ENCODE assay signal across 10 cellular contexts in the genomic region with DNA sequence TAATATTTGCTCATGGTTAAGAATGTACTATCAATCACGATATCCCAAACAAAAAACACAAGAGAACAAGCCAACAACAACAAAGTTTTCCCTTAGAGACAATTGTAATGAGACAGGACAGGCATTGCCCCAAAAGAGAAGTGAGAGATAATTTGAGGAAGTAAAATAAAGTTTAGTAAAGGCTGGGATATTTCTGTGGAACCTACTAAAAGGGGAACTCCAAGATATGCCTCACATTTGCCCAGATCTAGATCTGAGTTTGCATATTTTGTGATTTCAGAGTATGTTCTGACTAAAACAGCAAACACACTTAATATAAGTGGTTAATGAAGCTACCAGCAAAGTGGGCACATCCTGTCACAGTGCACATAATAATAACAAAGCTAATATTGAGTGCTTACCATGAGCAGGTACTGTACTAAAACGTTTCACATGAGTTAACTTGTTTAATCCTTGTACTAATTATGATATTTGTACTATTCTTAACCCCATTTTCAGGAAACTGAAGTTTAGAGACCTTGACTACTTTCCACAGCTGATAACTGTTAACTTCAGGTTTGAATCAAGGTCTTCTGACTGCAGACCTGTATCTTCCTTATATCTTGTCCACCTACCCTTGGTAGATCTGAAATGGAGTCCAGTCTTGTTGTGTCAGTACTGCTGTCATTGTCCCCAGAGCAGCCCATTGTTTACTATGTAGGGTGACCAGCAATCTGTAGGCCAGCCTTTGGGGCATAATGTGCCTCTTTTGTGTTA. TPM values are rescaled to one million over a fixed set of nuclear protein-coding genes. Genes with fewer than 3 reads are reported as not detected.
DNase-seq lines count a peak whose midpoint lies in the region; ATAC-seq, FAIRE-seq and TF ChIP-seq lines count a peak whose summit lies in the region.
"Had no signal": no experiment of that assay in that cellular context is flagged by ENCODE, and none has a peak within 500 bp of the region (broad histone marks: within the 10 kb centered on the region; RNA-seq: fewer than 3 reads in every experiment).

No MANE protein-coding gene starts in this region.

- CTCF ChIA-PET in K562 (lab: Yijun Ruan, JAX; ENCODE audit: low intra/inter-chr PET ratio) = interaction anchor here (0.6 kb wide), 1 partner anchor 49 kb away, joined by 4 read pairs; no protein-coding TSS in a partner anchor

- in situ Hi-C loops in K562 (cut with MboI) = no loop called here

- ATAC-seq in GM19397 (IDR thresholded peaks at IDR 0.05; ENCODE audit: unreplicated experiment) = peak; percentile 91
- peak; percentile 93 for ATAC-seq in HG03196 (IDR thresholded peaks at IDR 0.05; ENCODE audit: unreplicated experiment)
- ATAC-seq in K562 = no peak

- no peak overlapping the region for H3K9ac ChIP-seq in K562 (ENCODE audit: insufficient read depth in 1 of 2, low read depth in 2 of 2, low read length in 2 of 2)

- no peak for TF ChIP-seq RAD21 in K562 (CRISPR knock-in tag; conservative IDR thresholded peaks at IDR 0.05 in 1 of 2, IDR thresholded peaks at IDR 0.05 in 1 of 2)

- H3K4me3 ChIP-seq in AG10803 (ENCODE audit: low read length) = no peak overlapping the region
- no peak overlapping the region for H3K4me3 ChIP-seq in K562
- H3K4me3 ChIP-seq: testis had no signal

- TF ChIP-seq EP300 in K562 (IDR thresholded peaks at IDR 0.05; ENCODE audit: low read length) = no peak

- DNase-seq in AG10803 (ENCODE audit: low read depth) = peak; percentile 67
- no peak for DNase-seq in K562 (ENCODE audit: extremely low read depth in 1 of 4, low spot score in 3 of 4)
- DNase-seq in activated naive CD4-positive, alpha-beta T cell (lab: John Stamatoyannopoulos, UW) = no peak
- no peak for DNase-seq in epidermal melanocyte (ENCODE audit: insufficient read length, low spot score)
- no peak for DNase-seq in erythroblast (lab: John Stamatoyannopoulos, UW)
- no peak for DNase-seq in NCI-H1092 treated with DMSO at 0.1 percent for 48 hours (lab: John Stamatoyannopoulos, UW)
- DNase-seq: NCI-H2171 treated with DMSO at 0.1 percent for 48 hours, testis had no signal

- TF ChIP-seq POLR2A in K562 (conservative IDR thresholded peaks at IDR 0.05) = no peak
- TF ChIP-seq POLR2A in erythroblast (IDR thresholded peaks at IDR 0.05; ENCODE audit: low read length) = no peak

- H3K27ac ChIP-seq in K562 (ENCODE audit: extremely low read depth, low read depth, low read length) = no peak overlapping the region
- H3K27ac ChIP-seq: testis had no signal

- no peaks in the 10 kb centered on the region for H3K36me3 ChIP-seq in K562 (ENCODE audit: control insufficient read depth, insufficient read depth, low read length)

- no peaks in the 10 kb centered on the region for H3K27me3 ChIP-seq in K562 (ENCODE audit: control insufficient read depth in 2 of 2, insufficient read depth in 2 of 2, low read length in 2 of 2)
- H3K27me3 ChIP-seq: testis had no signal

- no peak for FAIRE-seq in K562 (lab: Jason Lieb, UNC)

- no peaks in the 10 kb centered on the region for H3K79me2 ChIP-seq in K562 (ENCODE audit: control insufficient read depth, insufficient read depth, low read length)

- no peaks in the 10 kb centered on the region for H3K9me1 ChIP-seq in K562 (ENCODE audit: control insufficient read depth, insufficient read depth, low read length)

- no peak overlapping the region for H3K4me2 ChIP-seq in K562 (ENCODE audit: insufficient read depth, low read length)

- H3K4me1 ChIP-seq in K562 (replicated peaks in 1 of 2; ENCODE audit: control insufficient read depth in 2 of 2, insufficient read depth in 2 of 2, low read length in 2 of 2) = peaks cover 0 to 18% of the 10 kb centered on the region in 2 experiments; a peak in 3 of 5 replicates
- H3K4me1 ChIP-seq: testis had no signal

- WGBS in K562 (ENCODE audit: insufficient coverage, low coverage, missing lambda C conversion rate) = 43% methylated on average over 2 of the region's 2 CpGs

- TF ChIP-seq CTCF in AG10803 (conservative IDR thresholded peaks at IDR 0.05; ENCODE audit: low read length) = no peak
- no peak for TF ChIP-seq CTCF in K562 (IDR thresholded peaks at IDR 0.05 in 2 of 3, conservative IDR thresholded peaks at IDR 0.05 in 1 of 3; ENCODE audit: insufficient read depth in 2 of 3, low read depth in 1 of 3, low read length in 3 of 3)

- peak overlapping the region; percentile 69 for H2AFZ ChIP-seq in K562 (ENCODE audit: low read depth, low read length)

- POLR2A ChIA-PET in K562 (lab: Yijun Ruan, JAX) = interaction anchor here (1.1 kb wide), 1 partner anchor 14 kb away, joined by 3 read pairs; no protein-coding TSS in a partner anchor

- H3K9me3 ChIP-seq in K562 (replicated peaks; ENCODE audit: control insufficient read depth, insufficient read depth, low read depth, low read length) = no peaks in the 10 kb centered on the region
- H3K9me3 ChIP-seq: testis had no signal

- BruUV-seq in K562 (replicated peaks; lab: Mats Ljungman, UMichigan) = no TSS peak

- H4K20me1 ChIP-seq in K562 (replicated peaks; ENCODE audit: control insufficient read depth, insufficient read depth, low read length) = no peaks in the 10 kb centered on the region

- intact Hi-C loops in K562 (cut with micrococcal nuclease) = no loop called here

TF ChIP-seq in K562, 482 proteins besides CTCF, POLR2A, EP300 and RAD21 (continues in another document):
- TF ChIP-seq, protein P1, sequence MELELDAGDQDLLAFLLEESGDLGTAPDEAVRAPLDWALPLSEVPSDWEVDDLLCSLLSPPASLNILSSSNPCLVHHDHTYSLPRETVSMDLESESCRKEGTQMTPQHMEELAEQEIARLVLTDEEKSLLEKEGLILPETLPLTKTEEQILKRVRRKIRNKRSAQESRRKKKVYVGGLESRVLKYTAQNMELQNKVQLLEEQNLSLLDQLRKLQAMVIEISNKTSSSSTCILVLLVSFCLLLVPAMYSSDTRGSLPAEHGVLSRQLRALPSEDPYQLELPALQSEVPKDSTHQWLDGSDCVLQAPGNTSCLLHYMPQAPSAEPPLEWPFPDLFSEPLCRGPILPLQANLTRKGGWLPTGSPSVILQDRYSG (tag; conservative IDR thresholded peaks at IDR 0.05; ENCODE audit: low read depth) = no peak
- TF ChIP-seq TFAM (CRISPR knock-in tag; conservative IDR thresholded peaks at IDR 0.05) (no peak), PHF8 (IDR thresholded peaks at IDR 0.05; ENCODE audit: borderline replicate concordance, low read length) (no peak), ZNF75A (CRISPR knock-in tag; IDR thresholded peaks at IDR 0.05) (no peak), MAZ (CRISPR knock-in tag; conservative IDR thresholded peaks at IDR 0.05 in 1 of 2, IDR thresholded peaks at IDR 0.05 in 1 of 2) (peak in 1 of 2 experiments; percentile 21; a peak in 1 of 4 replicates), SMAD1 (IDR thresholded peaks at IDR 0.05; ENCODE audit: low read depth, low read length, partially characterized antibody) (no peak), KAT2B (IDR thresholded peaks at IDR 0.05; ENCODE audit: low read depth, low read length) (no peak), DIDO1 (tag; IDR thresholded peaks at IDR 0.05; ENCODE audit: low read depth) (no peak), MXI1 (IDR thresholded peaks at IDR 0.05; ENCODE audit: low read depth, low read length) (no peak), BHLHE40 (IDR thresholded peaks at IDR 0.05; ENCODE audit: low read length) (no peak), EP400 (IDR thresholded peaks at IDR 0.05) (no peak), HMG20B (CRISPR knock-in tag; IDR thresholded peaks at IDR 0.05) (no peak), ZBTB1 (CRISPR knock-in tag; IDR thresholded peaks at IDR 0.05; ENCODE audit: borderline replicate concordance, low read depth) (no peak), ZNF436 (CRISPR knock-in tag; IDR thresholded peaks at IDR 0.05) (no peak), SMARCE1 (IDR thresholded peaks at IDR 0.05) (peak; percentile 70; the same call in 1 of the 2 replicates)
- TF ChIP-seq, protein P2, sequence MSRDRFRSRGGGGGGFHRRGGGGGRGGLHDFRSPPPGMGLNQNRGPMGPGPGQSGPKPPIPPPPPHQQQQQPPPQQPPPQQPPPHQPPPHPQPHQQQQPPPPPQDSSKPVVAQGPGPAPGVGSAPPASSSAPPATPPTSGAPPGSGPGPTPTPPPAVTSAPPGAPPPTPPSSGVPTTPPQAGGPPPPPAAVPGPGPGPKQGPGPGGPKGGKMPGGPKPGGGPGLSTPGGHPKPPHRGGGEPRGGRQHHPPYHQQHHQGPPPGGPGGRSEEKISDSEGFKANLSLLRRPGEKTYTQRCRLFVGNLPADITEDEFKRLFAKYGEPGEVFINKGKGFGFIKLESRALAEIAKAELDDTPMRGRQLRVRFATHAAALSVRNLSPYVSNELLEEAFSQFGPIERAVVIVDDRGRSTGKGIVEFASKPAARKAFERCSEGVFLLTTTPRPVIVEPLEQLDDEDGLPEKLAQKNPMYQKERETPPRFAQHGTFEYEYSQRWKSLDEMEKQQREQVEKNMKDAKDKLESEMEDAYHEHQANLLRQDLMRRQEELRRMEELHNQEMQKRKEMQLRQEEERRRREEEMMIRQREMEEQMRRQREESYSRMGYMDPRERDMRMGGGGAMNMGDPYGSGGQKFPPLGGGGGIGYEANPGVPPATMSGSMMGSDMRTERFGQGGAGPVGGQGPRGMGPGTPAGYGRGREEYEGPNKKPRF (IDR thresholded peaks at IDR 0.05; ENCODE audit: low read depth, low read length) = no peak

RNA-seq across cellular contexts. Expression of gene BMP2K, which starts 26.0 kb away (rescaled TPM):
- total RNA-seq in K562 (2011; cell fraction: chromatin; rRNA removed; ENCODE audit: low replicate concordance) = 277 and 609 TPM in 2 replicates
- total RNA-seq in K562 (2011; cell fraction: nucleolus; rRNA removed) = 85.4 and 124 TPM in 2 replicates
- 181 and 239 TPM in 2 replicates for total RNA-seq in K562 (2011; cell fraction: nucleoplasm; rRNA removed)
- total RNA-seq in K562 (2014; rRNA removed) (87.6 and 88.6 TPM in 2 replicates), K562 (2014; rRNA removed; fragmentation: Illumina TruSeq; extraction: Trizol) (141 and 176 TPM in 2 replicates), K562 (2015; rRNA removed; fragmentation: Illumina TruSeq; extraction: Trizol) (202 and 217 TPM in 2 replicates), K562 (2021) (104 and 120 TPM in 2 replicates)
- polyA plus RNA-seq in K562 (2011; rRNA removed) (125 and 150 TPM in 2 replicates), K562 (2014; fragmentation: Illumina TruSeq; extraction: Trizol) (96.8 and 104 TPM in 2 replicates), K562 (2014; fragmentation: Nextera tagmentation; extraction: Ambion mirVana) (10 to 100 TPM; 17.0 to 24.0 TPM), K562 (2014; rRNA removed) (76.3 and 85.8 TPM in 2 replicates)
- polyA plus RNA-seq in K562 (2011; cell fraction: cytosol; rRNA removed) = 51.4 and 56.4 TPM in 2 replicates
- polyA plus RNA-seq in K562 (2011; cell fraction: nucleus; rRNA removed) = 185 and 191 TPM in 2 replicates
- 52.6 and 57.6 TPM in 2 replicates for polyA plus RNA-seq in K562 (2012)
- 321 and 336 TPM in 2 replicates for polyA minus RNA-seq in K562 (2011; rRNA and poly(A)+ RNA removed)
- 69.5 and 101 TPM in 2 replicates for polyA minus RNA-seq in K562 (2011; cell fraction: cytosol; rRNA and poly(A)+ RNA removed)
- polyA minus RNA-seq in K562 (2011; cell fraction: nucleus; rRNA and poly(A)+ RNA removed) = 312 and 418 TPM in 2 replicates
